Comparison of ENCODE assay signal across 11 cellular contexts in genomic region chr2:230711224-230711623, GRCh38. TPM values are rescaled to one million over a fixed set of nuclear protein-coding genes. Genes with fewer than 3 reads are reported as not detected.
DNase-seq lines count a peak whose midpoint lies in the region; ATAC-seq, FAIRE-seq and TF ChIP-seq lines count a peak whose summit lies in the region.
"Had no signal": no experiment of that assay in that cellular context is flagged by ENCODE, and none has a peak within 500 bp of the region (broad histone marks: within the 10 kb centered on the region; RNA-seq: fewer than 3 reads in every experiment).

No MANE protein-coding gene starts in this region.

- WGBS in GM12878 (ENCODE audit: insufficient coverage, insufficient replicate concordance, low lambda C conversion rate, missing lambda C conversion rate), result 90% methylated on average over 11 of the region's 11 CpGs
- 87% methylated on average over 11 of the region's 11 CpGs for whole genome bisulfite sequencing in prostate gland

- no peak for ATAC-seq in GM12878
- no peak for ATAC-seq in GM21390 (IDR thresholded peaks at IDR 0.05; ENCODE audit: unreplicated experiment)
- ATAC-seq: heart left ventricle had no signal

- DNase-seq in NB4 (ENCODE audit: low read depth), result peak; percentile 77
- DNase-seq in GM12878 (ENCODE audit: low read depth, low spot score), result no peak
- DNase-seq in prostate gland (ENCODE audit: low spot score), result no peak
- DNase-seq in activated CD8-positive, alpha-beta memory T cell treated with anti-CD3 and anti-CD28 coated beads for 24 hours, result no peak
- DNase-seq: activated CD4-positive, CD25-positive, alpha-beta regulatory T cell treated with anti-CD3 and anti-CD28 coated beads, Interleukin-2, amount 50 U/mL, for 72 hours; DMS79; effector CD8-positive, alpha-beta T cell had no signal

- no peaks in the 10 kb centered on the region for H3K9me3 ChIP-seq in DOHH2 (ENCODE audit: control insufficient read depth, insufficient read depth, low read length)
- H3K9me3 ChIP-seq in GM12878 (replicated peaks; ENCODE audit: control insufficient read depth, insufficient read depth, low read length), result no peaks in the 10 kb centered on the region
- no peaks in the 10 kb centered on the region for H3K9me3 ChIP-seq in neutrophil
- no peaks in the 10 kb centered on the region for H3K9me3 ChIP-seq in prostate gland
- H3K9me3 ChIP-seq: heart left ventricle had no signal

- BruUV-seq in GM12878 (replicated peaks; lab: Mats Ljungman, UMichigan), result no TSS peak

- peaks cover 34% of the 10 kb centered on the region for H3K4me1 ChIP-seq in DOHH2 (ENCODE audit: control insufficient read depth, low read length)
- peaks cover 6% of the 10 kb centered on the region for H3K4me1 ChIP-seq in GM12878 (ENCODE audit: control insufficient read depth, insufficient read depth, low read length)
- peaks cover 80 to 81% of the 10 kb centered on the region in 2 experiments for H3K4me1 ChIP-seq in neutrophil (ENCODE audit: control insufficient read depth in 1 of 2, insufficient read depth in 1 of 2, low read depth in 1 of 2, low read length in 1 of 2)
- peaks cover 5% of the 10 kb centered on the region for H3K4me1 ChIP-seq in prostate gland (replicated peaks)

- peaks cover 33% of the 10 kb centered on the region for H3K79me2 ChIP-seq in DOHH2 (ENCODE audit: control insufficient read depth, low read length)
- peaks cover 41% of the 10 kb centered on the region for H3K79me2 ChIP-seq in GM12878 (ENCODE audit: control insufficient read depth, insufficient read depth, low read length)

- TF ChIP-seq RAD21 in GM12878 (IDR thresholded peaks at IDR 0.05; ENCODE audit: insufficient read depth, low read depth, low read length), result no peak

- H4K20me1 ChIP-seq in DOHH2 (ENCODE audit: control insufficient read depth, insufficient read depth, low read depth, low read length) (peaks cover 20% of the 10 kb centered on the region), GM12878 (ENCODE audit: control insufficient read depth, insufficient read depth) (peaks cover 3% of the 10 kb centered on the region; the same call in 1 of the 2 replicates)

- no peaks in the 10 kb centered on the region for H3K9me2 ChIP-seq in DOHH2 (replicated peaks; ENCODE audit: control insufficient read depth, low read length)

- TF ChIP-seq POLR2A in NB4 (IDR thresholded peaks at IDR 0.05; ENCODE audit: extremely low read depth, insufficient read length) (no peak), GM12878 (IDR thresholded peaks at IDR 0.05; ENCODE audit: low read depth, low read length) (no peak), prostate gland (IDR thresholded peaks at IDR 0.05) (no peak)

- H3K36me3 ChIP-seq in DOHH2 (ENCODE audit: control insufficient read depth, low read length) (peaks cover 9% of the 10 kb centered on the region), GM12878 (ENCODE audit: control insufficient read depth in 2 of 2, insufficient read depth in 2 of 2, low read length in 1 of 2) (0 out of 4 replicates have a peak, but pooled peaks cover 0 to 6% of the 10 kb centered on the region in 2 experiments), neutrophil (no peaks in the 10 kb centered on the region), prostate gland (no peaks in the 10 kb centered on the region)

- peak overlapping the region; percentile 85 for H3K4me2 ChIP-seq in DOHH2 (ENCODE audit: low read length)
- H3K4me2 ChIP-seq in GM12878 (ENCODE audit: control insufficient read depth, insufficient read depth), result no peak overlapping the region

- 0 out of 2 replicates have a peak, but pooled peaks cover 4% of the 10 kb centered on the region for H3F3A ChIP-seq in DOHH2 (ENCODE audit: control insufficient read depth, insufficient read depth)

- H3K27me3 ChIP-seq in DOHH2 (ENCODE audit: control insufficient read depth, low read length) (no peaks in the 10 kb centered on the region; the same call in 1 of the 2 replicates), GM12878 (replicated peaks in 1 of 2; ENCODE audit: control insufficient read depth in 2 of 2, insufficient read depth in 2 of 2, low read length in 1 of 2) (no peaks in the 10 kb centered on the region), neutrophil (no peaks in the 10 kb centered on the region), prostate gland (replicated peaks; ENCODE audit: insufficient read depth) (no peaks in the 10 kb centered on the region)
- H3K27me3 ChIP-seq: heart left ventricle had no signal

- in situ Hi-C loops in GM12878 (cut with MboI), result no loop called here

- H3K9ac ChIP-seq in GM12878 (ENCODE audit: control insufficient read depth, insufficient read depth, low read length), result no peak overlapping the region

- no peak for TF ChIP-seq EP300 in GM12878 (IDR thresholded peaks at IDR 0.05; ENCODE audit: borderline replicate concordance in 1 of 2, control insufficient read depth in 1 of 2, low read depth in 2 of 2, low read length in 2 of 2)

- CTCF ChIA-PET in GM12878 (lab: Yijun Ruan, JAX), result interaction anchor here (1.1 to 1.6 kb wide), 5 partner anchors 10 to 87 kb away, joined by 3 to 10 read pairs (median 4); no protein-coding TSS in a partner anchor

- FAIRE-seq in GM12878 (lab: Jason Lieb, UNC), result no peak

- H3K4me3 ChIP-seq in DOHH2 (ENCODE audit: low read length) (no peak overlapping the region), NB4 (ENCODE audit: low read depth, low read length) (no peak overlapping the region), GM12878 (no peak overlapping the region), neutrophil (ENCODE audit: low read depth in 1 of 2, low read length in 1 of 2) (peak overlapping the region; percentile 95 to 96), prostate gland (no peak overlapping the region)

- SMC1A ChIA-PET in GM12878 (lab: Charles Lee; ENCODE audit: uncharacterized antibody, unreplicated experiment), result interaction anchor here (0.9 to 2.5 kb wide), 5 partner anchors 9 to 50 kb away, joined by 3 to 20 read pairs (median 5); no protein-coding TSS in a partner anchor

- POLR2A ChIA-PET in GM12878 (lab: Charles Lee), result interaction anchor here (0.7 to 4.6 kb wide), 3 partner anchors 15 to 59 kb away, joined by 3 to 54 read pairs (median 5); no protein-coding TSS in a partner anchor

- peak overlapping the region; percentile 28 for H2AFZ ChIP-seq in GM12878 (ENCODE audit: control insufficient read depth, low read depth, low read length)

- intact Hi-C loops in GM12878 (cut with micrococcal nuclease; ENCODE audit: unreplicated experiment) (loop anchor here (10.0 kb wide), 2 partner anchors 296 to 486 kb away; partner anchors contain the start of genes SP100 and SP140), prostate gland (cut with DNase I) (loop anchor here (10.0 kb wide), 1 partner anchor 296 kb away; the partner anchor contains the start of gene SP100)

- RAD21 ChIA-PET in GM12878 (lab: Charles Lee; ENCODE audit: unreplicated experiment), result interaction anchor here (1.2 to 5.6 kb wide), 4 partner anchors 15 to 53 kb away, joined by 3 to 86 read pairs (median 29); no protein-coding TSS in a partner anchor

- no peak for TF ChIP-seq CTCF in DOHH2 (IDR thresholded peaks at IDR 0.05; ENCODE audit: low read depth, low read length, poor library complexity, severe bottlenecking)
- no peak for TF ChIP-seq CTCF in NB4 (IDR thresholded peaks at IDR 0.05; ENCODE audit: low read depth, low read length)
- no peak for TF ChIP-seq CTCF in GM12878 (IDR thresholded peaks at IDR 0.05 in 2 of 3, conservative IDR thresholded peaks at IDR 0.05 in 1 of 3; ENCODE audit: control insufficient read depth in 2 of 3, extremely low read depth in 1 of 3, insufficient read depth in 1 of 3, low read depth in 3 of 3, low read length in 3 of 3)
- TF ChIP-seq CTCF in neutrophil (IDR thresholded peaks at IDR 0.05), result no peak
- TF ChIP-seq CTCF in prostate gland (IDR thresholded peaks at IDR 0.05), result no peak

- H3K27ac ChIP-seq in DOHH2 (ENCODE audit: low read depth, low read length), result no peak overlapping the region
- H3K27ac ChIP-seq in GM12878 (ENCODE audit: control insufficient read depth, insufficient read depth), result no peak overlapping the region
- peak overlapping the region; percentile 92 for H3K27ac ChIP-seq in neutrophil
- no peak overlapping the region for H3K27ac ChIP-seq in prostate gland

TF ChIP-seq in GM12878, 131 proteins besides CTCF, POLR2A, EP300 and RAD21 (continues in another document):
- TF ChIP-seq, protein P1, sequence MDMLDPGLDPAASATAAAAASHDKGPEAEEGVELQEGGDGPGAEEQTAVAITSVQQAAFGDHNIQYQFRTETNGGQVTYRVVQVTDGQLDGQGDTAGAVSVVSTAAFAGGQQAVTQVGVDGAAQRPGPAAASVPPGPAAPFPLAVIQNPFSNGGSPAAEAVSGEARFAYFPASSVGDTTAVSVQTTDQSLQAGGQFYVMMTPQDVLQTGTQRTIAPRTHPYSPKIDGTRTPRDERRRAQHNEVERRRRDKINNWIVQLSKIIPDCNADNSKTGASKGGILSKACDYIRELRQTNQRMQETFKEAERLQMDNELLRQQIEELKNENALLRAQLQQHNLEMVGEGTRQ (IDR thresholded peaks at IDR 0.05; ENCODE audit: borderline replicate concordance, low read depth, low read length), result no peak
- no peak for TF ChIP-seq SREBF1 (IDR thresholded peaks at IDR 0.05; ENCODE audit: low read length)
- TF ChIP-seq BHLHE40 (IDR thresholded peaks at IDR 0.05; ENCODE audit: borderline replicate concordance in 1 of 2, low read depth in 2 of 2, low read length in 1 of 2), result no peak
- TF ChIP-seq SPI1 (IDR thresholded peaks at IDR 0.05; ENCODE audit: borderline replicate concordance, insufficient read depth, low read depth, low read length), result peak; percentile 78
- no peak for TF ChIP-seq SRF (IDR thresholded peaks at IDR 0.05; ENCODE audit: low read depth in 2 of 2, low read length in 2 of 2)
- TF ChIP-seq RUNX3 (IDR thresholded peaks at IDR 0.05; ENCODE audit: low read length), result no peak
- no peak for TF ChIP-seq RELA (IDR thresholded peaks at IDR 0.05; ENCODE audit: borderline replicate concordance, partially characterized antibody)

RNA-seq across cellular contexts. Expression of gene CAB39, which starts 1.4 kb away (rescaled TPM):
- total RNA-seq in GM12878 (2013; cell fraction: nucleolus; rRNA removed), result 112 and 114 TPM in 2 replicates
- 65.0 and 66.7 TPM in 2 replicates for total RNA-seq in GM12878 (2014; rRNA removed)
- 88.0 and 90.4 TPM in 2 replicates for total RNA-seq in GM12878 (2014; rRNA removed; fragmentation: Illumina TruSeq; extraction: Trizol)
- 76.0 and 78.6 TPM in 2 replicates for total RNA-seq in GM12878 (2021)
- polyA plus RNA-seq in GM12878 (2011; ENCODE audit: low read depth), result 28.1 TPM
- polyA plus RNA-seq in GM12878 (2011; rRNA removed), result 129 and 157 TPM in 2 replicates
- 49.4 and 63.1 TPM in 2 replicates for polyA plus RNA-seq in GM12878 (2011; cell fraction: cytosol; rRNA removed)
- 53.4 and 55.1 TPM in 2 replicates for polyA plus RNA-seq in GM12878 (2011; cell fraction: nucleus; rRNA removed)
- polyA plus RNA-seq in GM12878 (2012), result 36.8 and 45.6 TPM in 2 replicates
- polyA plus RNA-seq in GM12878 (2014; fragmentation: Illumina TruSeq; extraction: Trizol), result 86.0 and 90.8 TPM in 2 replicates
- 10 to 100 TPM; 37.2 to 42.8 TPM for polyA plus RNA-seq in GM12878 (2014; fragmentation: Nextera tagmentation; extraction: Ambion mirVana)
- 54.8 and 59.9 TPM in 2 replicates for polyA plus RNA-seq in GM12878 (2014; rRNA removed)
- polyA plus RNA-seq in GM12878 (2016; fragmentation: Nextera tagmentation; extraction: Ambion mirVana), result 10 to 100 TPM; 13.3 to 60.8 TPM
- polyA minus RNA-seq in GM12878 (2011; rRNA and poly(A)+ RNA removed), result 119 and 163 TPM in 2 replicates
- polyA minus RNA-seq in GM12878 (2011; cell fraction: cytosol; rRNA and poly(A)+ RNA removed), result 63.6 and 69.4 TPM in 2 replicates
- polyA minus RNA-seq in GM12878 (2011; cell fraction: nucleus; rRNA and poly(A)+ RNA removed), result 36.1 and 66.9 TPM in 2 replicates
- total RNA-seq in prostate gland, result 100 to 1,000 TPM in 1 of 2 donors, 10 to 100 TPM in 1; 75.4 to 105 TPM

Comparison
In these comparisons a context has a peak if more than half of its experiments do, and no peak if none do; other contexts are left out.
1. H3K4me3 ChIP-seq: peak in neutrophil (2 of 2); none in DOHH2 (single experiment), NB4 (single experiment), GM12878 (single experiment) and prostate gland (0 of 2).